ENCODE assay signal across 16 cellular contexts in the genomic region with DNA sequence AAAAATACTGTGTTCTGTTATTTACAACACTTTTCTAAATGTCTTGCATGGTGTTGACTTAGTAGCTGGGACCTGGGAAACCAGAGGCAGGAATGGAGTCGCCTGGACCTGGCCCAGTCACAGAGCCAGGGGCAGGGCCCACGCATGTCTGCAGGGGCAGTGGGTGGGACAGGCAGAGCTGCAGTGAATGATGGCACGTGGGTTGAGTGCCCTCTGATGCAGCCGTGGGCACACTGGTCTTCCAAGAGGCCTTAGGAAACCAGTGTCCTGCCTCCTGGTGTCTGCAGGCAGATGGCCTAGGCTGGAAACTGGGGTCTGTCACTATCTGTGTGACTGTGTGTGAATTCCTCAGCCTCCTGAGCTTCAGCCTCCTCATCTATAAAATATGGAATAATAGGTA. TPM values are rescaled to one million over a fixed set of nuclear protein-coding genes. Genes with fewer than 3 reads are reported as not detected.
DNase-seq lines count a peak whose midpoint lies in the region; FAIRE-seq and TF ChIP-seq lines count a peak whose summit lies in the region.
"Had no signal": no experiment of that assay in that cellular context is flagged by ENCODE, and none has a peak within 500 bp of the region (broad histone marks: within the 10 kb centered on the region; RNA-seq: fewer than 3 reads in every experiment).

No MANE protein-coding gene starts in this region.

- H3K4me1 ChIP-seq in endodermal cell (ENCODE audit: control insufficient read depth, insufficient read depth, low read length) (no peaks in the 10 kb centered on the region), keratinocyte (ENCODE audit: control insufficient read depth, extremely low read depth, insufficient read depth, low read length) (peaks cover 47% of the 10 kb centered on the region)

- H3K9ac ChIP-seq in endodermal cell (ENCODE audit: extremely low read depth, low read length, poor library complexity, severe bottlenecking) (no peak overlapping the region), keratinocyte (ENCODE audit: control insufficient read depth, extremely low read depth, insufficient read depth, low read length) (peak overlapping the region; percentile 49)
- H3K9ac ChIP-seq: BLaER1 had no signal

- H3K36me3 ChIP-seq in endodermal cell (ENCODE audit: control insufficient read depth, insufficient read depth, low read length) (no peaks in the 10 kb centered on the region), keratinocyte (ENCODE audit: control insufficient read depth in 2 of 2, extremely low read depth in 1 of 2, insufficient read depth in 2 of 2, low read length in 2 of 2) (peaks cover 0 to 5% of the 10 kb centered on the region in 2 experiments)
- H3K36me3 ChIP-seq: BLaER1 had no signal

- H3K36me3 Mint-ChIP-seq in endodermal cell (ENCODE audit: low read depth) (no peaks in the 10 kb centered on the region), CD14-positive monocyte (no peaks in the 10 kb centered on the region)
- H3K36me3 Mint-ChIP-seq: CD4-positive, CD25-positive, alpha-beta regulatory T cell had no signal

- H3K27me3 ChIP-seq in endodermal cell (ENCODE audit: control insufficient read depth, insufficient read depth, low read length, poor library complexity, severe bottlenecking) (no peaks in the 10 kb centered on the region), keratinocyte (ENCODE audit: control insufficient read depth, extremely low read depth, insufficient read depth, low read length) (no peaks in the 10 kb centered on the region)
- H3K27me3 ChIP-seq: BLaER1 had no signal

- H3K4me3 ChIP-seq in endodermal cell (ENCODE audit: low read length) (no peak overlapping the region), keratinocyte (ENCODE audit: control insufficient read depth in 2 of 3, extremely low read depth in 1 of 3, insufficient read depth in 2 of 3, low read depth in 1 of 3, low read length in 3 of 3) (no peak overlapping the region), skin epidermis (no peak overlapping the region)
- H3K4me3 ChIP-seq: BLaER1 had no signal

- H3K27ac ChIP-seq in endodermal cell (ENCODE audit: low read depth, low read length) (no peak overlapping the region), keratinocyte (ENCODE audit: control insufficient read depth, insufficient read depth, low read length) (peak overlapping the region; percentile 69), skin epidermis (peak overlapping the region in 17 of 21 experiments; percentile 1 to 75 (median 43))
- H3K27ac ChIP-seq: BLaER1 had no signal

- DNase-seq in activated effector memory CD4-positive, alpha-beta T cell treated with anti-CD3 and anti-CD28 coated beads, Interleukin-2, amount 50 U/mL, for 16 hours = peak; percentile 45
- no peak for DNase-seq in activated effector memory CD4-positive, alpha-beta T cell treated with Interleukin-2 at 50 U/mL for 16 hours
- DNase-seq in endodermal cell (no peak), keratinocyte (ENCODE audit: low read depth, low spot score) (no peak), cerebellar nuclear complex (lab: John Stamatoyannopoulos, UW) (no peak), T-helper 2 cell (no peak), CD14-positive monocyte (ENCODE audit: low spot score) (no peak)
- DNase-seq: 8988T; AML-193; CD4-positive, CD25-positive, alpha-beta regulatory T cell; DMS53; GF-D8 had no signal

- no peaks in the 10 kb centered on the region for H3K9me3 Mint-ChIP-seq in endodermal cell
- peaks cover 0 to 3% (median 2%) of the 10 kb centered on the region in 7 donors for H3K9me3 Mint-ChIP-seq in CD14-positive monocyte

- H3K27ac Mint-ChIP-seq in endodermal cell (no peak overlapping the region), CD14-positive monocyte (no peak overlapping the region)
- H3K27ac Mint-ChIP-seq: CD4-positive, CD25-positive, alpha-beta regulatory T cell had no signal

- 89 to 90% methylated on average over 2 to 4 of the region's 4 CpGs for WGBS in endodermal cell (ENCODE audit: insufficient coverage in 1 of 2, insufficient read length in 1 of 2), 2 experiments

- no peaks in the 10 kb centered on the region for H3K9me1 ChIP-seq in keratinocyte (ENCODE audit: control insufficient read depth, extremely low read depth, insufficient read depth, low read length)

- no peaks in the 10 kb centered on the region for H3K27me3 Mint-ChIP-seq in endodermal cell (ENCODE audit: insufficient read depth)
- H3K27me3 Mint-ChIP-seq in CD14-positive monocyte (ENCODE audit: low read depth in 3 of 3) = peaks cover 2 to 6% (median 6%) of the 10 kb centered on the region in 3 donors

- H3K4me1 Mint-ChIP-seq in endodermal cell (no peaks in the 10 kb centered on the region), CD14-positive monocyte (no peaks in the 10 kb centered on the region)

- H3K4me3 Mint-ChIP-seq in endodermal cell (no peak overlapping the region), CD14-positive monocyte (no peak overlapping the region)
- H3K4me3 Mint-ChIP-seq: CD4-positive, CD25-positive, alpha-beta regulatory T cell had no signal

- no peaks in the 10 kb centered on the region for H4K20me1 ChIP-seq in keratinocyte (ENCODE audit: control insufficient read depth, extremely low read depth, insufficient read depth, low read length)
- H4K20me1 ChIP-seq: BLaER1 had no signal

- H3K4me2 ChIP-seq in keratinocyte (ENCODE audit: control insufficient read depth, extremely low read depth, insufficient read depth, low read depth, low read length) = peak overlapping the region; percentile 43
- H3K4me2 ChIP-seq: BLaER1 had no signal

- H3K9me3 ChIP-seq in endodermal cell (ENCODE audit: control insufficient read depth, low read length) (no peaks in the 10 kb centered on the region), keratinocyte (ENCODE audit: control insufficient read depth, low read depth, low read length) (no peaks in the 10 kb centered on the region)

- dilution Hi-C loops in keratinocyte (cut with MboI; ENCODE audit: extremely low pct_ligation_motif_present, low sequenced_read_pairs) = no loop called here

- no peak overlapping the region for H2AFZ ChIP-seq in keratinocyte (ENCODE audit: control insufficient read depth, low read length)

- intact Hi-C loops in CD14-positive monocyte (cut with micrococcal nuclease) = no loop called here

- H3K79me2 ChIP-seq in keratinocyte (ENCODE audit: control insufficient read depth, insufficient read depth, low read length) = no peaks in the 10 kb centered on the region

- no peak for FAIRE-seq in keratinocyte (lab: Jason Lieb, UNC)
- FAIRE-seq: GM19239, H1 had no signal

- peak; percentile 11 for TF ChIP-seq CTCF in endodermal cell (conservative IDR thresholded peaks at IDR 0.05)
- TF ChIP-seq CTCF in keratinocyte (optimal IDR thresholded peaks at IDR 0.05 in 1 of 3, IDR thresholded peaks at IDR 0.05 in 1 of 3, conservative IDR thresholded peaks at IDR 0.05 in 1 of 3; ENCODE audit: extremely low read depth in 1 of 3, insufficient read depth in 2 of 3, low read length in 3 of 3) = no peak
- no peak for TF ChIP-seq CTCF in CD14-positive monocyte (IDR thresholded peaks at IDR 0.05)

RNA-seq across cellular contexts. Expression of a gene that starts 46.8 kb away (rescaled TPM):
- total RNA-seq in endodermal cell = 10 to 100 TPM; 50.3 to 54.7 TPM
- polyA plus RNA-seq in endodermal cell (2013, experiment 1 of 2) = 18.8 TPM
- 16.0 TPM for polyA plus RNA-seq in endodermal cell (2013, experiment 2 of 2)
- polyA plus RNA-seq in keratinocyte (22.6 to 40.6 TPM (median 26.2 TPM) in 3 replicates), CD14-positive monocyte (not detected)
- 102 TPM for polyA plus RNA-seq in keratinocyte (2011; ENCODE audit: low read depth)
- 6.9 and 11.2 TPM in 2 replicates for polyA plus RNA-seq in keratinocyte (2011; cell fraction: cytosol; rRNA removed)
- 138 and 177 TPM in 2 replicates for polyA plus RNA-seq in keratinocyte (2011; cell fraction: nucleus; rRNA removed)
- 34.2 and 76.3 TPM in 2 replicates for polyA plus RNA-seq in keratinocyte (2012; ENCODE audit: low replicate concordance)
- polyA minus RNA-seq in keratinocyte = 58.4 to 67.9 TPM (median 64.0 TPM) in 3 replicates
- polyA minus RNA-seq in keratinocyte (2011; cell fraction: cytosol; rRNA and poly(A)+ RNA removed) = 51.4 TPM
- 166 and 173 TPM in 2 replicates for polyA minus RNA-seq in keratinocyte (2011; cell fraction: nucleus; rRNA and poly(A)+ RNA removed)

Comparison
In these comparisons a context has a peak if more than half of its experiments do, and no peak if none do; other contexts are left out.
1. RNA of a gene that starts 46.8 kb away (polyA plus RNA-seq): 6.9 to 177 TPM in keratinocyte; not detected in CD14-positive monocyte; every median in the first group is over 4 times any median in the second.